Comparison of ENCODE assay signal across 1 cellular context in the genomic region with DNA sequence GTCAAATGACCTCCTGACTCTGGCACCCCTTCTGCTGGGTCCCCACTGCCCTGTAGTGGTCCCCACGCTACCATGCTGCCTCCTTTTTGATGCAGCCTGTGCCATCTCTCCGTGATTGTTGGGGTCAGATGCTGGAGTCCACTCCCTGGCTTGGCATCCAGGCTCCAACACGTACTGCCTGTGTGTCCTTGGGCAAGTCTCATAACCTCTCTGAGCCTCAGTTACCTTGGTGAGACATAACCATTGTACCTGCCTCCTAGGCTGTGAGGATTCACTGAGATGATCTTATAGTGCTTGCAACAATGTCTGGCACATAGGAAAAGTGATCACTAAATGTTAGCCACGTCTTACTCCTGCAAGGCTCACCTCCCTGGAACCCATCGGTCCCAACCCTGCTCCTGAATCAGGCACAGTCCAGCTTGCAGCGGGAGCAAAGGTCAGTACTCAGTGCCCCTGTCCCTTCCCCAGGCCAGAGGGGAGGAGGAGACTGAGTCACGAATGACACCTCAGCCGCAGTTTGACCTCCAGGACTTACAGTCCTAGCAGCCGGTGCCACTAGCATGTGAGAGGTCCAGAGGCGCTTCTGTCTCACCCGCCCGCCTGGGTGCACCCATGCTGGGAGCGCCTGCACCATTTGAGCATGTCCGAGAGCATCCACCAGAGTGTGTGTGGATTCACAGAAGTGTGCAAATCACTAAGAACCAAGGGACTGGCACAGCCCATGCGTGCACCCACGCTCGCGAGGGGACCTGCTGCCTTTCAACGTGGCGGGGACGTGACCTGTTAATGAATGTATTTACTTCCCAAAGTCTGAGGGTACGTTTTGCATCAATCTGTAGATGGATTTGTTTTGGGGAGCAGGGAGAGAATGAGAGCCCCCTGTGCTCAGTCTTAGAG.
TF ChIP-seq lines count a peak whose summit lies in the region.

No MANE protein-coding gene starts in this region.

TF ChIP-seq in HepG2, 621 proteins besides CTCF, POLR2A, EP300 and RAD21 (continued from another document and continues in another):
- TF ChIP-seq, protein P1, sequence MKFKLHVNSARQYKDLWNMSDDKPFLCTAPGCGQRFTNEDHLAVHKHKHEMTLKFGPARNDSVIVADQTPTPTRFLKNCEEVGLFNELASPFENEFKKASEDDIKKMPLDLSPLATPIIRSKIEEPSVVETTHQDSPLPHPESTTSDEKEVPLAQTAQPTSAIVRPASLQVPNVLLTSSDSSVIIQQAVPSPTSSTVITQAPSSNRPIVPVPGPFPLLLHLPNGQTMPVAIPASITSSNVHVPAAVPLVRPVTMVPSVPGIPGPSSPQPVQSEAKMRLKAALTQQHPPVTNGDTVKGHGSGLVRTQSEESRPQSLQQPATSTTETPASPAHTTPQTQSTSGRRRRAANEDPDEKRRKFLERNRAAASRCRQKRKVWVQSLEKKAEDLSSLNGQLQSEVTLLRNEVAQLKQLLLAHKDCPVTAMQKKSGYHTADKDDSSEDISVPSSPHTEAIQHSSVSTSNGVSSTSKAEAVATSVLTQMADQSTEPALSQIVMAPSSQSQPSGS (CRISPR knock-in tag; IDR thresholded peaks at IDR 0.05): no peak
- TF ChIP-seq, protein P2, sequence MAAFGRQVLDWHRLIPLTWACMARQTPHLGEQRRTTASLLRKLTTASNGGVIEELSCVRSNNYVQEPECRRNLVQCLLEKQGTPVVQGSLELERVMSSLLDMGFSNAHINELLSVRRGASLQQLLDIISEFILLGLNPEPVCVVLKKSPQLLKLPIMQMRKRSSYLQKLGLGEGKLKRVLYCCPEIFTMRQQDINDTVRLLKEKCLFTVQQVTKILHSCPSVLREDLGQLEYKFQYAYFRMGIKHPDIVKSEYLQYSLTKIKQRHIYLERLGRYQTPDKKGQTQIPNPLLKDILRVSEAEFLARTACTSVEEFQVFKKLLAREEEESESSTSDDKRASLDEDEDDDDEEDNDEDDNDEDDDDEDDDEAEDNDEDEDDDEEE (CRISPR knock-in tag; IDR thresholded peaks at IDR 0.05): 0 out of 2 replicates have a peak, but pooled peaks have one; percentile 46
- TF ChIP-seq, protein P3, sequence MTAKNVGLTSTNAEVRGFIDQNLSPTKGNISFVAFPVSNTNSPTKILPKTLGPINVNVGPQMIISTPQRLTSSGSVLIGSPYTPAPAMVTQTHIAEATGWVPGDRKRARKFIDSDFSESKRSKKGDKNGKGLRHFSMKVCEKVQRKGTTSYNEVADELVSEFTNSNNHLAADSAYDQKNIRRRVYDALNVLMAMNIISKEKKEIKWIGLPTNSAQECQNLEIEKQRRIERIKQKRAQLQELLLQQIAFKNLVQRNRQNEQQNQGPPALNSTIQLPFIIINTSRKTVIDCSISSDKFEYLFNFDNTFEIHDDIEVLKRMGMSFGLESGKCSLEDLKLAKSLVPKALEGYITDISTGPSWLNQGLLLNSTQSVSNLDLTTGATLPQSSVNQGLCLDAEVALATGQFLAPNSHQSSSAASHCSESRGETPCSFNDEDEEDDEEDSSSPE (CRISPR knock-in tag; IDR thresholded peaks at IDR 0.05): no peak
- TF ChIP-seq ZNF782 (CRISPR knock-in tag; IDR thresholded peaks at IDR 0.05; ENCODE audit: borderline replicate concordance) (0 out of 2 replicates have a peak, but pooled peaks have one; percentile 35), SOX5 (CRISPR knock-in tag; IDR thresholded peaks at IDR 0.05; ENCODE audit: borderline replicate concordance) (no peak), KDM5A (IDR thresholded peaks at IDR 0.05; ENCODE audit: borderline replicate concordance, low read length) (no peak), PHF20 (CRISPR knock-in tag; IDR thresholded peaks at IDR 0.05) (no peak), IRF2 (CRISPR knock-in tag; IDR thresholded peaks at IDR 0.05) (no peak), HHEX (CRISPR knock-in tag; IDR thresholded peaks at IDR 0.05) (no peak), ZNF136 (CRISPR knock-in tag; IDR thresholded peaks at IDR 0.05; ENCODE audit: low read depth) (peak; percentile 54; the same call in 1 of the 2 replicates), HDAC1 (CRISPR knock-in tag; IDR thresholded peaks at IDR 0.05) (peak; percentile 72), ZNF557 (CRISPR knock-in tag; IDR thresholded peaks at IDR 0.05) (no peak), ZNF160 (CRISPR knock-in tag; IDR thresholded peaks at IDR 0.05) (no peak; the same call in 1 of the 2 replicates), ZNF17 (CRISPR knock-in tag; IDR thresholded peaks at IDR 0.05) (no peak), GLI4 (CRISPR knock-in tag; IDR thresholded peaks at IDR 0.05; ENCODE audit: borderline replicate concordance) (0 out of 2 replicates have a peak, but pooled peaks have one; percentile 34)
- TF ChIP-seq, protein P4, sequence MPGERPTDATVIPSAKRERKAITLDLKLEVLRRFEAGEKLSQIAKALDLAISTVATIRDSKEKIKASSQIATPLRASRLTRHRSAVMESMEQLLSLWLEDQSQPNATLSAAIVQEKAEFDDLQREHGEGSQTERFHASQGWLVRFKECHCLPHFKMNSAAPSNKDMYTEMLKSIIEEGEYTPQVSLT (CRISPR knock-in tag; IDR thresholded peaks at IDR 0.05; ENCODE audit: borderline replicate concordance, low read depth): no peak
- TF ChIP-seq, protein P5, sequence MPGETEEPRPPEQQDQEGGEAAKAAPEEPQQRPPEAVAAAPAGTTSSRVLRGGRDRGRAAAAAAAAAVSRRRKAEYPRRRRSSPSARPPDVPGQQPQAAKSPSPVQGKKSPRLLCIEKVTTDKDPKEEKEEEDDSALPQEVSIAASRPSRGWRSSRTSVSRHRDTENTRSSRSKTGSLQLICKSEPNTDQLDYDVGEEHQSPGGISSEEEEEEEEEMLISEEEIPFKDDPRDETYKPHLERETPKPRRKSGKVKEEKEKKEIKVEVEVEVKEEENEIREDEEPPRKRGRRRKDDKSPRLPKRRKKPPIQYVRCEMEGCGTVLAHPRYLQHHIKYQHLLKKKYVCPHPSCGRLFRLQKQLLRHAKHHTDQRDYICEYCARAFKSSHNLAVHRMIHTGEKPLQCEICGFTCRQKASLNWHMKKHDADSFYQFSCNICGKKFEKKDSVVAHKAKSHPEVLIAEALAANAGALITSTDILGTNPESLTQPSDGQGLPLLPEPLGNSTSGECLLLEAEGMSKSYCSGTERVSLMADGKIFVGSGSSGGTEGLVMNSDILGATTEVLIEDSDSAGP (CRISPR knock-in tag; IDR thresholded peaks at IDR 0.05; ENCODE audit: borderline replicate concordance): peak; percentile 24; the same call in 1 of the 2 replicates
- TF ChIP-seq, protein P6, sequence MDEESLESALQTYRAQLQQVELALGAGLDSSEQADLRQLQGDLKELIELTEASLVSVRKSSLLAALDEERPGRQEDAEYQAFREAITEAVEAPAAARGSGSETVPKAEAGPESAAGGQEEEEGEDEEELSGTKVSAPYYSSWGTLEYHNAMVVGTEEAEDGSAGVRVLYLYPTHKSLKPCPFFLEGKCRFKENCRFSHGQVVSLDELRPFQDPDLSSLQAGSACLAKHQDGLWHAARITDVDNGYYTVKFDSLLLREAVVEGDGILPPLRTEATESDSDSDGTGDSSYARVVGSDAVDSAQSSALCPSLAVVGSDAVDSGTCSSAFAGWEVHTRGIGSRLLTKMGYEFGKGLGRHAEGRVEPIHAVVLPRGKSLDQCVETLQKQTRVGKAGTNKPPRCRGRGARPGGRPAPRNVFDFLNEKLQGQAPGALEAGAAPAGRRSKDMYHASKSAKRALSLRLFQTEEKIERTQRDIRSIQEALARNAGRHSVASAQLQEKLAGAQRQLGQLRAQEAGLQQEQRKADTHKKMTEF (CRISPR knock-in tag; IDR thresholded peaks at IDR 0.05): no peak
- TF ChIP-seq, protein P7, sequence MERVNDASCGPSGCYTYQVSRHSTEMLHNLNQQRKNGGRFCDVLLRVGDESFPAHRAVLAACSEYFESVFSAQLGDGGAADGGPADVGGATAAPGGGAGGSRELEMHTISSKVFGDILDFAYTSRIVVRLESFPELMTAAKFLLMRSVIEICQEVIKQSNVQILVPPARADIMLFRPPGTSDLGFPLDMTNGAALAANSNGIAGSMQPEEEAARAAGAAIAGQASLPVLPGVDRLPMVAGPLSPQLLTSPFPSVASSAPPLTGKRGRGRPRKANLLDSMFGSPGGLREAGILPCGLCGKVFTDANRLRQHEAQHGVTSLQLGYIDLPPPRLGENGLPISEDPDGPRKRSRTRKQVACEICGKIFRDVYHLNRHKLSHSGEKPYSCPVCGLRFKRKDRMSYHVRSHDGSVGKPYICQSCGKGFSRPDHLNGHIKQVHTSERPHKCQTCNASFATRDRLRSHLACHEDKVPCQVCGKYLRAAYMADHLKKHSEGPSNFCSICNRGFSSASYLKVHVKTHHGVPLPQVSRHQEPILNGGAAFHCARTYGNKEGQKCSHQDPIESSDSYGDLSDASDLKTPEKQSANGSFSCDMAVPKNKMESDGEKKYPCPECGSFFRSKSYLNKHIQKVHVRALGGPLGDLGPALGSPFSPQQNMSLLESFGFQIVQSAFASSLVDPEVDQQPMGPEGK (CRISPR knock-in tag; IDR thresholded peaks at IDR 0.05): peak; percentile 49; the same call in 1 of the 2 replicates
- TF ChIP-seq, protein P8, sequence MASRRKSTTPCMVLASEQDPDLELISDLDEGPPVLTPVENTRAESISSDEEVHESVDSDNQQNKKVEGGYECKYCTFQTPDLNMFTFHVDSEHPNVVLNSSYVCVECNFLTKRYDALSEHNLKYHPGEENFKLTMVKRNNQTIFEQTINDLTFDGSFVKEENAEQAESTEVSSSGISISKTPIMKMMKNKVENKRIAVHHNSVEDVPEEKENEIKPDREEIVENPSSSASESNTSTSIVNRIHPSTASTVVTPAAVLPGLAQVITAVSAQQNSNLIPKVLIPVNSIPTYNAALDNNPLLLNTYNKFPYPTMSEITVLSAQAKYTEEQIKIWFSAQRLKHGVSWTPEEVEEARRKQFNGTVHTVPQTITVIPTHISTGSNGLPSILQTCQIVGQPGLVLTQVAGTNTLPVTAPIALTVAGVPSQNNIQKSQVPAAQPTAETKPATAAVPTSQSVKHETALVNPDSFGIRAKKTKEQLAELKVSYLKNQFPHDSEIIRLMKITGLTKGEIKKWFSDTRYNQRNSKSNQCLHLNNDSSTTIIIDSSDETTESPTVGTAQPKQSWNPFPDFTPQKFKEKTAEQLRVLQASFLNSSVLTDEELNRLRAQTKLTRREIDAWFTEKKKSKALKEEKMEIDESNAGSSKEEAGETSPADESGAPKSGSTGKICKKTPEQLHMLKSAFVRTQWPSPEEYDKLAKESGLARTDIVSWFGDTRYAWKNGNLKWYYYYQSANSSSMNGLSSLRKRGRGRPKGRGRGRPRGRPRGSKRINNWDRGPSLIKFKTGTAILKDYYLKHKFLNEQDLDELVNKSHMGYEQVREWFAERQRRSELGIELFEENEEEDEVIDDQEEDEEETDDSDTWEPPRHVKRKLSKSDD (CRISPR knock-in tag; IDR thresholded peaks at IDR 0.05; ENCODE audit: low read depth): no peak
- TF ChIP-seq, protein P9, sequence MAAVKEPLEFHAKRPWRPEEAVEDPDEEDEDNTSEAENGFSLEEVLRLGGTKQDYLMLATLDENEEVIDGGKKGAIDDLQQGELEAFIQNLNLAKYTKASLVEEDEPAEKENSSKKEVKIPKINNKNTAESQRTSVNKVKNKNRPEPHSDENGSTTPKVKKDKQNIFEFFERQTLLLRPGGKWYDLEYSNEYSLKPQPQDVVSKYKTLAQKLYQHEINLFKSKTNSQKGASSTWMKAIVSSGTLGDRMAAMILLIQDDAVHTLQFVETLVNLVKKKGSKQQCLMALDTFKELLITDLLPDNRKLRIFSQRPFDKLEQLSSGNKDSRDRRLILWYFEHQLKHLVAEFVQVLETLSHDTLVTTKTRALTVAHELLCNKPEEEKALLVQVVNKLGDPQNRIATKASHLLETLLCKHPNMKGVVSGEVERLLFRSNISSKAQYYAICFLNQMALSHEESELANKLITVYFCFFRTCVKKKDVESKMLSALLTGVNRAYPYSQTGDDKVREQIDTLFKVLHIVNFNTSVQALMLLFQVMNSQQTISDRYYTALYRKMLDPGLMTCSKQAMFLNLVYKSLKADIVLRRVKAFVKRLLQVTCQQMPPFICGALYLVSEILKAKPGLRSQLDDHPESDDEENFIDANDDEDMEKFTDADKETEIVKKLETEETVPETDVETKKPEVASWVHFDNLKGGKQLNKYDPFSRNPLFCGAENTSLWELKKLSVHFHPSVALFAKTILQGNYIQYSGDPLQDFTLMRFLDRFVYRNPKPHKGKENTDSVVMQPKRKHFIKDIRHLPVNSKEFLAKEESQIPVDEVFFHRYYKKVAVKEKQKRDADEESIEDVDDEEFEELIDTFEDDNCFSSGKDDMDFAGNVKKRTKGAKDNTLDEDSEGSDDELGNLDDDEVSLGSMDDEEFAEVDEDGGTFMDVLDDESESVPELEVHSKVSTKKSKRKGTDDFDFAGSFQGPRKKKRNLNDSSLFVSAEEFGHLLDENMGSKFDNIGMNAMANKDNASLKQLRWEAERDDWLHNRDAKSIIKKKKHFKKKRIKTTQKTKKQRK (IDR thresholded peaks at IDR 0.05; ENCODE audit: low read length): no peak
- TF ChIP-seq, protein P10, sequence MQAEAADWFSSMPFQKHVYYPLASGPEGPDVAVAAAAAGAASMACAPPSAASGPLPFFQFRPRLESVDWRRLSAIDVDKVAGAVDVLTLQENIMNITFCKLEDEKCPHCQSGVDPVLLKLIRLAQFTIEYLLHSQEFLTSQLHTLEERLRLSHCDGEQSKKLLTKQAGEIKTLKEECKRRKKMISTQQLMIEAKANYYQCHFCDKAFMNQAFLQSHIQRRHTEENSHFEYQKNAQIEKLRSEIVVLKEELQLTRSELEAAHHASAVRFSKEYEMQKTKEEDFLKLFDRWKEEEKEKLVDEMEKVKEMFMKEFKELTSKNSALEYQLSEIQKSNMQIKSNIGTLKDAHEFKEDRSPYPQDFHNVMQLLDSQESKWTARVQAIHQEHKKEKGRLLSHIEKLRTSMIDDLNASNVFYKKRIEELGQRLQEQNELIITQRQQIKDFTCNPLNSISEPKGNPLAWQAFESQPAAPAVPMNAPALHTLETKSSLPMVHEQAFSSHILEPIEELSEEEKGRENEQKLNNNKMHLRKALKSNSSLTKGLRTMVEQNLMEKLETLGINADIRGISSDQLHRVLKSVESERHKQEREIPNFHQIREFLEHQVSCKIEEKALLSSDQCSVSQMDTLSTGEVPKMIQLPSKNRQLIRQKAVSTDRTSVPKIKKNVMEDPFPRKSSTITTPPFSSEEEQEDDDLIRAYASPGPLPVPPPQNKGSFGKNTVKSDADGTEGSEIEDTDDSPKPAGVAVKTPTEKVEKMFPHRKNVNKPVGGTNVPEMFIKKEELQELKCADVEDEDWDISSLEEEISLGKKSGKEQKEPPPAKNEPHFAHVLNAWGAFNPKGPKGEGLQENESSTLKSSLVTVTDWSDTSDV (CRISPR knock-in tag; IDR thresholded peaks at IDR 0.05): peak; percentile 78; the same call in 1 of the 2 replicates
- TF ChIP-seq, protein P11, sequence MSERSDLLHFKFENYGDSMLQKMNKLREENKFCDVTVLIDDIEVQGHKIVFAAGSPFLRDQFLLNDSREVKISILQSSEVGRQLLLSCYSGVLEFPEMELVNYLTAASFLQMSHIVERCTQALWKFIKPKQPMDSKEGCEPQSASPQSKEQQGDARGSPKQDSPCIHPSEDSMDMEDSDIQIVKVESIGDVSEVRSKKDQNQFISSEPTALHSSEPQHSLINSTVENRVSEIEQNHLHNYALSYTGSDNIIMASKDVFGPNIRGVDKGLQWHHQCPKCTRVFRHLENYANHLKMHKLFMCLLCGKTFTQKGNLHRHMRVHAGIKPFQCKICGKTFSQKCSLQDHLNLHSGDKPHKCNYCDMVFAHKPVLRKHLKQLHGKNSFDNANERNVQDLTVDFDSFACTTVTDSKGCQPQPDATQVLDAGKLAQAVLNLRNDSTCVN (CRISPR knock-in tag; IDR thresholded peaks at IDR 0.05; ENCODE audit: borderline replicate concordance): no peak
